In the genomic region with DNA sequence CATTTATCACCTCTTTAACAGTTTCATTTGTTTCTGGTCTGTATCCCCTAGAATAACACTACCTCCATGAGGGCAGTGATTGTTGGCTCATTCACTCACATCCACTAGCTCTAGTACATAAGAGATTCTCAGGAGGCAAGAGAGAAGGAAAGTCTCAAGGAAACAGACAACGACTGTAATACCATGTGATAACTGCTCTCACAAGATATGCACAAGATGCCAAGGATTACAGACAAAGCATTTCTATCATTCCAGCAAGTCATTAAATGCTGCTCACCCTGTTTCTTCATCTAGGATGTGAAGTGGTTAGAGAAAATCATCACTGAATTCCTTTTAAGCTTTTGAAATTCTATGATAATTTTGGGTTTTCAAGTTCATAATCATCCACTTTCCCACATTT, we compare ENCODE assay signal across 19 cellular contexts.
DNase-seq lines count a peak whose midpoint lies in the region; ATAC-seq and TF ChIP-seq lines count a peak whose summit lies in the region.
"Had no signal": no experiment of that assay in that cellular context is flagged by ENCODE, and none has a peak within 500 bp of the region (broad histone marks: within the 10 kb centered on the region; RNA-seq: fewer than 3 reads in every experiment).

No MANE protein-coding gene starts in this region.

- H3K36me3 ChIP-seq in SK-N-SH (replicated peaks in 1 of 2; ENCODE audit: control insufficient read depth in 1 of 2, insufficient read depth in 2 of 2, low read length in 1 of 2) (no peaks in the 10 kb centered on the region), brain microvascular endothelial cell (replicated peaks) (no peaks in the 10 kb centered on the region), esophagus squamous epithelium (peaks cover 0 to 7% (median 0%) of the 10 kb centered on the region in 3 donors)
- H3K36me3 ChIP-seq: colonic mucosa had no signal

- H3K79me2 ChIP-seq in SK-N-SH (ENCODE audit: insufficient read depth), result no peaks in the 10 kb centered on the region
- H3K79me2 ChIP-seq: parathyroid adenoma had no signal

- H3K4me1 ChIP-seq in SK-N-SH (ENCODE audit: control insufficient read depth in 1 of 2, insufficient read depth in 2 of 2, low read depth in 1 of 2, low read length in 1 of 2), result no peaks in the 10 kb centered on the region
- H3K4me1 ChIP-seq in esophagus squamous epithelium, result no peaks in the 10 kb centered on the region
- H3K4me1 ChIP-seq: colonic mucosa, parathyroid adenoma had no signal

- H3K36me3 Mint-ChIP-seq in T-helper 2 cell treated with Interferon-gamma antibody and Interleukin-4, amounts not matched to agents 5 μg/mL and 100 μg/mL, for 36 hours (ENCODE audit: low read depth), result peaks cover 1% of the 10 kb centered on the region

- H3K27ac ChIP-seq in SK-N-SH (ENCODE audit: low read depth in 2 of 2, low read length in 1 of 2) (no peak overlapping the region), brain microvascular endothelial cell (no peak overlapping the region), esophagus squamous epithelium (no peak overlapping the region)
- H3K27ac ChIP-seq: colonic mucosa, parathyroid adenoma, tibial nerve had no signal

- ATAC-seq in SK-N-SH treated with all-trans-retinoic acid at 6 μM for 48 hours (no peak; the same call in 2 of the 3 replicates), HG03280 (IDR thresholded peaks at IDR 0.05; ENCODE audit: unreplicated experiment) (no peak)
- ATAC-seq: stimulated activated memory B cell treated with anti-CD40 and anti-IgM and Interleukin-4, amounts not matched to agents 10 μg/mL and 1 μg/mL and 100 μg/mL, for 72 hours had no signal

- no peaks in the 10 kb centered on the region for H3K9me3 Mint-ChIP-seq in T-helper 2 cell treated with Interferon-gamma antibody and Interleukin-4, amounts not matched to agents 5 μg/mL and 100 μg/mL, for 36 hours
- H3K9me3 Mint-ChIP-seq: CD8-positive, alpha-beta memory T cell; stimulated activated memory B cell treated with anti-CD40 and anti-IgM and Interleukin-4, amounts not matched to agents 10 μg/mL and 1 μg/mL and 100 μg/mL, for 72 hours had no signal

- H3K27me3 Mint-ChIP-seq in T-helper 2 cell treated with Interferon-gamma antibody and Interleukin-4, amounts not matched to agents 5 μg/mL and 100 μg/mL, for 36 hours (ENCODE audit: low read depth), result peaks cover 3% of the 10 kb centered on the region
- H3K27me3 Mint-ChIP-seq: CD8-positive, alpha-beta memory T cell; stimulated activated memory B cell treated with anti-CD40 and anti-IgM and Interleukin-4, amounts not matched to agents 10 μg/mL and 1 μg/mL and 100 μg/mL, for 72 hours had no signal

- H3K9me3 ChIP-seq in SK-N-SH, result no peaks in the 10 kb centered on the region
- H3K9me3 ChIP-seq in esophagus squamous epithelium, result no peaks in the 10 kb centered on the region
- H3K9me3 ChIP-seq: colonic mucosa, tibial nerve had no signal

- TF ChIP-seq POLR2A in esophagus squamous epithelium (IDR thresholded peaks at IDR 0.05), result no peak

- POLR2A ChIA-PET in SK-N-SH (lab: Yijun Ruan, JAX) (no interaction called here), HEK293T (lab: Yijun Ruan, JAX) (no interaction called here)

- TF ChIP-seq RAD21 in SK-N-SH (IDR thresholded peaks at IDR 0.05; ENCODE audit: low read length), result no peak

- H3K4me1 Mint-ChIP-seq in T-helper 2 cell treated with Interferon-gamma antibody and Interleukin-4, amounts not matched to agents 5 μg/mL and 100 μg/mL, for 36 hours (ENCODE audit: low read depth), result no peaks in the 10 kb centered on the region
- H3K4me1 Mint-ChIP-seq: stimulated activated memory B cell treated with anti-CD40 and anti-IgM and Interleukin-4, amounts not matched to agents 10 μg/mL and 1 μg/mL and 100 μg/mL, for 72 hours had no signal

- in situ Hi-C loops in brain microvascular endothelial cell (cut with HindIII; ENCODE audit: low pct_ligation_motif_present, low sequenced_read_pairs), result no loop called here

- no peak overlapping the region for H3K4me2 ChIP-seq in SK-N-SH

- WGBS in SK-N-SH (ENCODE audit: low lambda C conversion rate), result 89% methylated on average over 1 of the region's 1 CpG
- WGBS in esophagus squamous epithelium, 2 donors, result 29 to 53% methylated on average over 1 of the region's 1 CpG

- intact Hi-C loops in esophagus squamous epithelium (cut with DNase I), result no loop called here

- H3F3A ChIP-seq in SK-N-SH (replicated peaks; ENCODE audit: insufficient read depth), result no peaks in the 10 kb centered on the region

- CTCF ChIA-PET in SK-N-SH (lab: Yijun Ruan, JAX) (interaction anchor here (0.9 to 1.7 kb wide), 3 partner anchors 9 to 377 kb away, joined by 3 to 4 read pairs (median 3); no protein-coding TSS in a partner anchor), HEK293T (lab: Yijun Ruan, JAX) (no interaction called here)

- no peaks in the 10 kb centered on the region for H4K20me1 ChIP-seq in SK-N-SH (ENCODE audit: insufficient read depth)

- H3K4me3 ChIP-seq in SK-N-SH (ENCODE audit: low read depth in 2 of 2, low read length in 1 of 2), result no peak overlapping the region
- no peak overlapping the region for H3K4me3 ChIP-seq in brain microvascular endothelial cell (ENCODE audit: low read depth, low read length)
- no peak overlapping the region for H3K4me3 ChIP-seq in esophagus squamous epithelium
- H3K4me3 ChIP-seq: colonic mucosa, tibial nerve had no signal

- no peak overlapping the region for H3K4me3 Mint-ChIP-seq in T-helper 2 cell treated with Interferon-gamma antibody and Interleukin-4, amounts not matched to agents 5 μg/mL and 100 μg/mL, for 36 hours
- H3K4me3 Mint-ChIP-seq: CD8-positive, alpha-beta memory T cell; stimulated activated memory B cell treated with anti-CD40 and anti-IgM and Interleukin-4, amounts not matched to agents 10 μg/mL and 1 μg/mL and 100 μg/mL, for 72 hours had no signal

- no peak for DNase-seq in SK-N-SH
- DNase-seq in brain microvascular endothelial cell, result peak; percentile 23
- peak; percentile 17 for DNase-seq in kidney glomerular epithelial cell (lab: John Stamatoyannopoulos, UW)
- no peak for DNase-seq in T-helper 2 cell treated with Interferon-gamma antibody and Interleukin-4, amounts not matched to agents 5 μg/mL and 100 μg/mL, for 36 hours (ENCODE audit: low spot score)
- no peak for DNase-seq in esophagus squamous epithelium (lab: John Stamatoyannopoulos, UW)
- DNase-seq in HEK293T (ENCODE audit: extremely low spot score), result no peak
- DNase-seq: amniotic stem cell; CD8-positive, alpha-beta memory T cell; colonic mucosa; hypothalamus; Karpas-422; NCI-H1417 treated with DMSO at 0.1 percent for 48 hours; NCI-H2171 treated with DMSO at 0.1 percent for 48 hours; T-helper 1 cell had no signal

- TF ChIP-seq EP300 in SK-N-SH (IDR thresholded peaks at IDR 0.05; ENCODE audit: borderline replicate concordance in 1 of 2, low read depth in 1 of 2, low read length in 1 of 2), result no peak

- no peak overlapping the region for H3K9ac ChIP-seq in SK-N-SH
- H3K9ac ChIP-seq: parathyroid adenoma had no signal

- no peaks in the 10 kb centered on the region for H3K27me3 ChIP-seq in SK-N-SH (ENCODE audit: insufficient read depth)
- no peaks in the 10 kb centered on the region for H3K27me3 ChIP-seq in brain microvascular endothelial cell (replicated peaks)
- no peaks in the 10 kb centered on the region for H3K27me3 ChIP-seq in esophagus squamous epithelium
- H3K27me3 ChIP-seq: colonic mucosa, tibial nerve had no signal

- TF ChIP-seq CTCF in SK-N-SH (IDR thresholded peaks at IDR 0.05), result no peak
- no peak for TF ChIP-seq CTCF in brain microvascular endothelial cell (IDR thresholded peaks at IDR 0.05; ENCODE audit: low read depth, low read length, missing control alignments)
- no peak for TF ChIP-seq CTCF in esophagus squamous epithelium (IDR thresholded peaks at IDR 0.05)

- H3K27ac Mint-ChIP-seq in T-helper 2 cell treated with Interferon-gamma antibody and Interleukin-4, amounts not matched to agents 5 μg/mL and 100 μg/mL, for 36 hours, result no peak overlapping the region
- H3K27ac Mint-ChIP-seq: stimulated activated memory B cell treated with anti-CD40 and anti-IgM and Interleukin-4, amounts not matched to agents 10 μg/mL and 1 μg/mL and 100 μg/mL, for 72 hours had no signal

- H3K9me2 ChIP-seq in SK-N-SH, result no peaks in the 10 kb centered on the region

- no peak overlapping the region for H2AFZ ChIP-seq in SK-N-SH (ENCODE audit: low read depth)
- H2AFZ ChIP-seq: parathyroid adenoma had no signal

TF ChIP-seq in SK-N-SH treated with all-trans-retinoic acid at 6 μM for 48 hours, 23 proteins besides CTCF, POLR2A, EP300 and RAD21:
- TF ChIP-seq ZC3H10 (CRISPR knock-in tag; IDR thresholded peaks at IDR 0.05), result no peak
- peak; percentile 40; the same call in 1 of the 2 replicates for TF ChIP-seq ISL1 (CRISPR knock-in tag; IDR thresholded peaks at IDR 0.05)
TF ChIP-seq in SK-N-SH treated with all-trans-retinoic acid at 6 μM for 48 hours: peak in this region for 1.

TF ChIP-seq in SK-N-SH, 30 proteins besides CTCF, POLR2A, EP300 and RAD21 (continues in another document):
- TF ChIP-seq GATA2 (CRISPR knock-in tag; IDR thresholded peaks at IDR 0.05), result no peak

TF ChIP-seq in HEK293T, 16 proteins besides CTCF, POLR2A, EP300 and RAD21:
- TF ChIP-seq FOXK2 (IDR thresholded peaks at IDR 0.05), result no peak
- TF ChIP-seq SUZ12 (IDR thresholded peaks at IDR 0.05), result no peak
- TF ChIP-seq, protein P1, sequence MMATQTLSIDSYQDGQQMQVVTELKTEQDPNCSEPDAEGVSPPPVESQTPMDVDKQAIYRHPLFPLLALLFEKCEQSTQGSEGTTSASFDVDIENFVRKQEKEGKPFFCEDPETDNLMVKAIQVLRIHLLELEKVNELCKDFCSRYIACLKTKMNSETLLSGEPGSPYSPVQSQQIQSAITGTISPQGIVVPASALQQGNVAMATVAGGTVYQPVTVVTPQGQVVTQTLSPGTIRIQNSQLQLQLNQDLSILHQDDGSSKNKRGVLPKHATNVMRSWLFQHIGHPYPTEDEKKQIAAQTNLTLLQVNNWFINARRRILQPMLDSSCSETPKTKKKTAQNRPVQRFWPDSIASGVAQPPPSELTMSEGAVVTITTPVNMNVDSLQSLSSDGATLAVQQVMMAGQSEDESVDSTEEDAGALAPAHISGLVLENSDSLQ (IDR thresholded peaks at IDR 0.05), result no peak
- TF ChIP-seq TARDBP (IDR thresholded peaks at IDR 0.05), result no peak
- no peak for TF ChIP-seq BHLHE40 (IDR thresholded peaks at IDR 0.05; ENCODE audit: borderline replicate concordance)
- TF ChIP-seq SP1 (IDR thresholded peaks at IDR 0.05), result no peak
- TF ChIP-seq ELF4 (IDR thresholded peaks at IDR 0.05), result no peak

Comparison
In these comparisons a context has a peak if more than half of its experiments do, and no peak if none do; other contexts are left out.
1. DNase-seq: peak in brain microvascular endothelial cell (single experiment) and kidney glomerular epithelial cell (single experiment); none in SK-N-SH (single experiment), T-helper 2 cell treated with Interferon-gamma antibody and Interleukin-4, amounts not matched to agents 5 μg/mL and 100 μg/mL, for 36 hours (single experiment), esophagus squamous epithelium (single experiment) and HEK293T (single experiment).